In the genomic region with DNA sequence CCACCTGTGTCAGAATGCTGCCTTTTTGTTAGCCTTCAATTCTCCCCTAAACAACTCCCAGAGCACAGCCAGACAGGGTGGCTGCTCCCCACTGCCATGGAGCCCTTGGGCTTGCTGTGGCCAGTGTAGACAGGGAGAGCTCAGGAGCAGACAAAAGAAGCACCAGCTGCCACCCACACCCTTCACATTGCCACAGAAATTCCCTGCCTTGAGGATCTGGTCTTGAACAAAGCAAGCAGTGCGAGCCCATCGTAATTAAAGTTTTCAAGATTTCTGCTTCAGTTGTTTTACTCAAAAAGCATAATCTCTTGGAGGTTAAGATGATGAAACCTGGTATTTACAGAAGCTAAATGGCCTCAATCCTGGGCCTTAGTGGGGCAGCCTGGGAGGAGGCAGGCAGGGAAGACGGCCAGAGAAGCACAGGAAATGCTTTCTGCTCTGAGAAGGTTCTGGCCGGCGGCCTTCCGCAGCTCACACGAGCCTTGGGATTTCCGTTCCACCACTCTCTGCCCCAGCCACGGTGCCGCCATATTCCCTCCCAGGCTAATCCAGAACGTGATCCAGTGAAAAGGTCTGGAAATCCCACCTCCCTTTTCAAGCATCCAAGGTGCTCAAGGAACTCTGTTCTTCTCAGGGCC, we compare ENCODE assay signal across 15 cellular contexts.
DNase-seq lines count a peak whose midpoint lies in the region; ATAC-seq and TF ChIP-seq lines count a peak whose summit lies in the region.
"Had no signal": no experiment of that assay in that cellular context is flagged by ENCODE, and none has a peak within 500 bp of the region (broad histone marks: within the 10 kb centered on the region; RNA-seq: fewer than 3 reads in every experiment).

No MANE protein-coding gene starts in this region.

- H3K27ac ChIP-seq in neuronal stem cell (replicated peaks; ENCODE audit: low read length) = peak overlapping the region; percentile 41
- H3K27ac ChIP-seq: 22Rv1 had no signal

- no peak overlapping the region for H3K27ac Mint-ChIP-seq in type B pancreatic cell

- no peak overlapping the region for H4K8ac ChIP-seq in neuronal stem cell (ENCODE audit: low read depth, low read length)

- peaks cover 5% of the 10 kb centered on the region for H3K9me3 Mint-ChIP-seq in type B pancreatic cell

- H4K91ac ChIP-seq in neuronal stem cell (ENCODE audit: low read depth, low read length, poor library complexity) = no peak overlapping the region

- ATAC-seq in HG03432 (IDR thresholded peaks at IDR 0.05; ENCODE audit: unreplicated experiment) = no peak
- ATAC-seq: GM12878, HepG2 had no signal

- H3K79me1 ChIP-seq in neuronal stem cell (ENCODE audit: low read depth, low read length) = no peaks in the 10 kb centered on the region

- H2AK5ac ChIP-seq in neuronal stem cell (ENCODE audit: low read depth, low read length) = no peak overlapping the region

- H3K4me2 ChIP-seq in neuronal stem cell (ENCODE audit: insufficient read depth, low read length, poor library complexity, severe bottlenecking) = no peak overlapping the region

- H3K36me3 ChIP-seq in neuronal stem cell (replicated peaks in 1 of 2; ENCODE audit: control insufficient read depth in 2 of 2, insufficient read depth in 2 of 2, low read length in 2 of 2) = no peaks in the 10 kb centered on the region

- peaks cover 0 to 6% of the 10 kb centered on the region in 2 donors for H3K4me1 ChIP-seq in neuronal stem cell (ENCODE audit: control insufficient read depth in 2 of 2, insufficient read depth in 1 of 2, low read depth in 1 of 2, low read length in 2 of 2)
- H3K4me1 ChIP-seq: Caco-2 had no signal

- H3K9me3 ChIP-seq in neuronal stem cell (replicated peaks in 1 of 2; ENCODE audit: control insufficient read depth in 2 of 2, insufficient read depth in 1 of 2, low read depth in 1 of 2, low read length in 2 of 2) = no peaks in the 10 kb centered on the region
- H3K9me3 ChIP-seq: Caco-2 had no signal

- H3K23ac ChIP-seq in neuronal stem cell (ENCODE audit: low read depth, low read length, poor library complexity) = no peak overlapping the region

- H3K4me1 Mint-ChIP-seq in type B pancreatic cell (ENCODE audit: unreplicated experiment) = no peaks in the 10 kb centered on the region
- H3K4me1 Mint-ChIP-seq: CD8-positive, alpha-beta memory T cell had no signal

- no peak overlapping the region for H3K14ac ChIP-seq in neuronal stem cell (ENCODE audit: low read length)

- H3K18ac ChIP-seq in neuronal stem cell (ENCODE audit: low read length) = peak overlapping the region; percentile 42

- H3K4me3 Mint-ChIP-seq in type B pancreatic cell = no peak overlapping the region
- H3K4me3 Mint-ChIP-seq: CD8-positive, alpha-beta memory T cell; H9 had no signal

- H2BK15ac ChIP-seq in neuronal stem cell (ENCODE audit: low read length) = no peak overlapping the region

- H2AFZ ChIP-seq in neuronal stem cell (ENCODE audit: low read length) = no peak overlapping the region

- no peak overlapping the region for H2BK5ac ChIP-seq in neuronal stem cell (ENCODE audit: low read length)

- no peak overlapping the region for H3K4ac ChIP-seq in neuronal stem cell (ENCODE audit: low read length)

- DNase-seq in NCI-H2107 treated with DMSO at 0.1 percent for 48 hours (lab: John Stamatoyannopoulos, UW; ENCODE audit: unreplicated experiment) (peak; percentile 33), NCI-H2107 (lab: John Stamatoyannopoulos, UW) (no peak), astrocyte of the hippocampus (ENCODE audit: low read depth, low spot score) (peak; percentile 26), neuronal stem cell (ENCODE audit: low spot score) (peak; percentile 6), type B pancreatic cell (ENCODE audit: extremely low spot score, unreplicated experiment) (peak; percentile 15), dedifferentiated amniotic fluid mesenchymal stem cell (ENCODE audit: extremely low spot score) (no peak), NCI-H187 treated with DMSO at 0.1 percent for 48 hours (lab: John Stamatoyannopoulos, UW) (no peak)
- DNase-seq: Caco-2; CD8-positive, alpha-beta memory T cell; GOT3; H9 had no signal

- no peaks in the 10 kb centered on the region for H3K36me3 Mint-ChIP-seq in type B pancreatic cell
- H3K36me3 Mint-ChIP-seq: CD8-positive, alpha-beta memory T cell had no signal

- no peak overlapping the region for H3K9ac ChIP-seq in neuronal stem cell (ENCODE audit: low read depth, low read length, poor library complexity)

- H3K27me3 ChIP-seq in neuronal stem cell (ENCODE audit: control insufficient read depth in 3 of 3, insufficient read depth in 3 of 3, low read depth in 1 of 3, low read length in 3 of 3) = no peaks in the 10 kb centered on the region

- H3K27me3 Mint-ChIP-seq in type B pancreatic cell = no peaks in the 10 kb centered on the region

- H3K4me3 ChIP-seq in neuronal stem cell (ENCODE audit: low read length in 2 of 2) = no peak overlapping the region
- H3K4me3 ChIP-seq: GM12878 had no signal

- H2BK120ac ChIP-seq in neuronal stem cell (ENCODE audit: low read depth, low read length) = no peak overlapping the region

- no CpG with 5 or more reads among the region's 11 CpGs for WGBS in neuronal stem cell (ENCODE audit: extremely low coverage in 2 of 2, insufficient read length in 2 of 2, insufficient replicate concordance in 1 of 2), 2 donors

- TF ChIP-seq CTCF in type B pancreatic cell (conservative IDR thresholded peaks at IDR 0.05) = no peak

- H2BK12ac ChIP-seq in neuronal stem cell (ENCODE audit: low read length) = no peak overlapping the region

Comparison
In these comparisons a context has a peak if more than half of its experiments do, and no peak if none do; other contexts are left out.
1. DNase-seq: peak in NCI-H2107 treated with DMSO at 0.1 percent for 48 hours (single experiment), astrocyte of the hippocampus (single experiment), neuronal stem cell (single experiment) and type B pancreatic cell (single experiment); none in NCI-H2107 (single experiment), dedifferentiated amniotic fluid mesenchymal stem cell (single experiment) and NCI-H187 treated with DMSO at 0.1 percent for 48 hours (single experiment).